Comparison of ENCODE assay signal across 14 cellular contexts in genomic region chr14:31418440-31418839, GRCh38. TPM values are rescaled to one million over a fixed set of nuclear protein-coding genes. Genes with fewer than 3 reads are reported as not detected.
DNase-seq lines count a peak whose midpoint lies in the region; ATAC-seq and TF ChIP-seq lines count a peak whose summit lies in the region.
"Had no signal": no experiment of that assay in that cellular context is flagged by ENCODE, and none has a peak within 500 bp of the region (broad histone marks: within the 10 kb centered on the region; RNA-seq: fewer than 3 reads in every experiment).

No MANE protein-coding gene starts in this region.

- H3K27me3 ChIP-seq in mesendoderm (ENCODE audit: insufficient read depth, low read length, poor library complexity), result no peaks in the 10 kb centered on the region
- H3K27me3 ChIP-seq: ovary had no signal

- H3K27me3 Mint-ChIP-seq in stimulated activated naive CD8-positive, alpha-beta T cell treated with anti-CD3 and anti-CD28 coated beads, Interleukin-15, Interleukin-2, amounts not matched to agents 100 ng/mL and 50 ng/mL, for 24 hours, result no peaks in the 10 kb centered on the region
- H3K27me3 Mint-ChIP-seq in stimulated activated naive CD8-positive, alpha-beta T cell treated with anti-CD3 and anti-CD28 coated beads, Interleukin-15, amount 100 ng/mL, for 72 hours, result no peaks in the 10 kb centered on the region
- H3K27me3 Mint-ChIP-seq in activated CD8-positive, alpha-beta T cell treated with anti-CD3 and anti-CD28 coated beads, Interleukin-2, amount 10 ng/mL, durations not matched to agents 7 days and 5 days (ENCODE audit: low read depth), result no peaks in the 10 kb centered on the region
- H3K27me3 Mint-ChIP-seq: activated CD8-positive, alpha-beta T cell treated with anti-CD3 and anti-CD28 coated beads for 36 hours; B cell had no signal

- no peaks in the 10 kb centered on the region for H3K36me3 ChIP-seq in mesendoderm (ENCODE audit: control insufficient read depth, insufficient read depth, low read length)
- H3K36me3 ChIP-seq: ovary had no signal

- no peak overlapping the region for H2BK120ac ChIP-seq in mesendoderm (ENCODE audit: low read depth, low read length)

- no peak for TF ChIP-seq CTCF in VCaP (conservative IDR thresholded peaks at IDR 0.05)

- H3K4ac ChIP-seq in mesendoderm (ENCODE audit: low read depth, low read length), result no peak overlapping the region

- no peak overlapping the region for H3K4me2 ChIP-seq in mesendoderm (ENCODE audit: low read length)

- H3K9me3 Mint-ChIP-seq in stimulated activated naive CD8-positive, alpha-beta T cell treated with anti-CD3 and anti-CD28 coated beads, Interleukin-15, Interleukin-2, amounts not matched to agents 100 ng/mL and 50 ng/mL, for 24 hours, result no peaks in the 10 kb centered on the region
- H3K9me3 Mint-ChIP-seq in stimulated activated naive CD8-positive, alpha-beta T cell treated with anti-CD3 and anti-CD28 coated beads, Interleukin-15, amount 100 ng/mL, for 72 hours, result no peaks in the 10 kb centered on the region
- H3K9me3 Mint-ChIP-seq in activated CD8-positive, alpha-beta T cell treated with anti-CD3 and anti-CD28 coated beads, Interleukin-2, amount 10 ng/mL, durations not matched to agents 7 days and 5 days (ENCODE audit: insufficient read depth), result no peaks in the 10 kb centered on the region
- H3K9me3 Mint-ChIP-seq: activated CD8-positive, alpha-beta T cell treated with anti-CD3 and anti-CD28 coated beads for 36 hours had no signal

- H2AK5ac ChIP-seq in mesendoderm (ENCODE audit: low read length), result no peak overlapping the region

- H3K36me3 Mint-ChIP-seq in stimulated activated naive CD8-positive, alpha-beta T cell treated with anti-CD3 and anti-CD28 coated beads, Interleukin-15, Interleukin-2, amounts not matched to agents 100 ng/mL and 50 ng/mL, for 24 hours (ENCODE audit: low read depth), result no peaks in the 10 kb centered on the region
- no peaks in the 10 kb centered on the region for H3K36me3 Mint-ChIP-seq in activated CD8-positive, alpha-beta T cell treated with anti-CD3 and anti-CD28 coated beads, Interleukin-2, amount 10 ng/mL, durations not matched to agents 7 days and 5 days (ENCODE audit: low read depth)

- H3K4me3 ChIP-seq in mesendoderm (ENCODE audit: low read length), result no peak overlapping the region

- H4K8ac ChIP-seq in mesendoderm (ENCODE audit: low read depth, low read length), result peak overlapping the region; percentile 56

- no peak for ATAC-seq in stimulated activated naive CD8-positive, alpha-beta T cell treated with anti-CD3 and anti-CD28 coated beads, Interleukin-15, amount 100 ng/mL, for 72 hours
- ATAC-seq in activated CD8-positive, alpha-beta T cell treated with anti-CD3 and anti-CD28 coated beads, Interleukin-2, amount 10 ng/mL, durations not matched to agents 7 days and 5 days, result no peak
- ATAC-seq: activated CD8-positive, alpha-beta T cell treated with anti-CD3 and anti-CD28 coated beads for 36 hours had no signal

- H3K79me1 ChIP-seq in mesendoderm (ENCODE audit: low read length), result no peaks in the 10 kb centered on the region

- H2BK5ac ChIP-seq in mesendoderm (ENCODE audit: low read length), result no peak overlapping the region

- no peak overlapping the region for H2BK15ac ChIP-seq in mesendoderm (replicated peaks; ENCODE audit: low read depth)

- WGBS in mesendoderm (ENCODE audit: extremely low coverage, insufficient coverage, low lambda C conversion rate), result no CpG with 5 or more reads among the region's 1 CpG

- no peak overlapping the region for H3K56ac ChIP-seq in mesendoderm (ENCODE audit: low read length)

- no peak for DNase-seq in stimulated activated naive CD8-positive, alpha-beta T cell treated with anti-CD3 and anti-CD28 coated beads, Interleukin-15, amount 100 ng/mL, for 72 hours
- DNase-seq in mesendoderm, result no peak
- no peak for DNase-seq in GOT3 (lab: John Stamatoyannopoulos, UW)
- DNase-seq in activated CD8-positive, alpha-beta T cell treated with anti-CD3 and anti-CD28 coated beads, Interleukin-2, amount 10 ng/mL, durations not matched to agents 7 days and 5 days, result no peak
- no peak for DNase-seq in NK-92 treated with Interleukin-12 subunit alpha and Interleukin-12 subunit beta, amount 100 ng/mL, for 24 hours (lab: John Stamatoyannopoulos, UW)
- DNase-seq in HEK293T (ENCODE audit: extremely low spot score), result no peak
- DNase-seq: activated CD8-positive, alpha-beta T cell treated with anti-CD3 and anti-CD28 coated beads for 36 hours; caudate nucleus; DMS79; ovary had no signal

- no peak overlapping the region for H4K5ac ChIP-seq in mesendoderm (ENCODE audit: low read length)

- POLR2A ChIA-PET in activated CD8-positive, alpha-beta T cell treated with anti-CD3 and anti-CD28 coated beads, Interleukin-2, amount 10 ng/mL, durations not matched to agents 7 days and 5 days (lab: Charles Lee), result interaction anchor here (0.8 kb wide), 1 partner anchor 210 kb away, joined by 3 read pairs; no protein-coding TSS in a partner anchor
- POLR2A ChIA-PET in HEK293T (lab: Yijun Ruan, JAX), result no interaction called here

- H3K27ac ChIP-seq in VCaP (peak overlapping the region; percentile 69), mesendoderm (ENCODE audit: low read depth, low read length) (no peak overlapping the region)
- H3K27ac ChIP-seq: KMS-11 had no signal

- no peak overlapping the region for H3K9ac ChIP-seq in mesendoderm (ENCODE audit: low read length)
- H3K9ac ChIP-seq: KMS-11 had no signal

- no peak overlapping the region for H3K18ac ChIP-seq in mesendoderm (ENCODE audit: low read length)

- H3K4me1 Mint-ChIP-seq in stimulated activated naive CD8-positive, alpha-beta T cell treated with anti-CD3 and anti-CD28 coated beads, Interleukin-15, Interleukin-2, amounts not matched to agents 100 ng/mL and 50 ng/mL, for 24 hours (ENCODE audit: low read depth), result peaks cover 33% of the 10 kb centered on the region
- H3K4me1 Mint-ChIP-seq in stimulated activated naive CD8-positive, alpha-beta T cell treated with anti-CD3 and anti-CD28 coated beads, Interleukin-15, amount 100 ng/mL, for 72 hours, result peaks cover 45% of the 10 kb centered on the region
- peaks cover 25% of the 10 kb centered on the region for H3K4me1 Mint-ChIP-seq in activated CD8-positive, alpha-beta T cell treated with anti-CD3 and anti-CD28 coated beads, Interleukin-2, amount 10 ng/mL, durations not matched to agents 7 days and 5 days (ENCODE audit: low read depth)

- CTCF ChIA-PET in activated CD8-positive, alpha-beta T cell treated with anti-CD3 and anti-CD28 coated beads, Interleukin-2, amount 10 ng/mL, durations not matched to agents 7 days and 5 days (lab: Charles Lee), result interaction anchor here (1.1 to 1.4 kb wide), 2 partner anchors 16 to 42 kb away, joined by 3 to 5 read pairs; no protein-coding TSS in a partner anchor
- CTCF ChIA-PET in HEK293T (lab: Yijun Ruan, JAX), result interaction anchor here (1.2 kb wide), 1 partner anchor 12 kb away, joined by 5 read pairs; no protein-coding TSS in a partner anchor

- H3K27ac Mint-ChIP-seq in stimulated activated naive CD8-positive, alpha-beta T cell treated with anti-CD3 and anti-CD28 coated beads, Interleukin-15, Interleukin-2, amounts not matched to agents 100 ng/mL and 50 ng/mL, for 24 hours, result no peak overlapping the region
- H3K27ac Mint-ChIP-seq in stimulated activated naive CD8-positive, alpha-beta T cell treated with anti-CD3 and anti-CD28 coated beads, Interleukin-15, amount 100 ng/mL, for 72 hours, result no peak overlapping the region
- no peak overlapping the region for H3K27ac Mint-ChIP-seq in activated CD8-positive, alpha-beta T cell treated with anti-CD3 and anti-CD28 coated beads, Interleukin-2, amount 10 ng/mL, durations not matched to agents 7 days and 5 days
- H3K27ac Mint-ChIP-seq: activated CD8-positive, alpha-beta T cell treated with anti-CD3 and anti-CD28 coated beads for 36 hours; B cell had no signal

- H3K23ac ChIP-seq in mesendoderm (ENCODE audit: low read length), result no peak overlapping the region

- H3K79me2 ChIP-seq in mesendoderm (ENCODE audit: control insufficient read depth, insufficient read depth, low read length), result no peaks in the 10 kb centered on the region

- peak overlapping the region; percentile 17 for H3K4me3 Mint-ChIP-seq in stimulated activated naive CD8-positive, alpha-beta T cell treated with anti-CD3 and anti-CD28 coated beads, Interleukin-15, Interleukin-2, amounts not matched to agents 100 ng/mL and 50 ng/mL, for 24 hours
- H3K4me3 Mint-ChIP-seq in stimulated activated naive CD8-positive, alpha-beta T cell treated with anti-CD3 and anti-CD28 coated beads, Interleukin-15, amount 100 ng/mL, for 72 hours, result no peak overlapping the region
- no peak overlapping the region for H3K4me3 Mint-ChIP-seq in activated CD8-positive, alpha-beta T cell treated with anti-CD3 and anti-CD28 coated beads, Interleukin-2, amount 10 ng/mL, durations not matched to agents 7 days and 5 days

- H3K4me1 ChIP-seq in mesendoderm (ENCODE audit: control insufficient read depth, low read depth, low read length), result no peaks in the 10 kb centered on the region

TF ChIP-seq in HEK293T, 16 proteins besides CTCF, POLR2A, EP300 and RAD21 (continues in another document):
- no peak for TF ChIP-seq ZNF384 (IDR thresholded peaks at IDR 0.05)
- no peak for TF ChIP-seq TARDBP (IDR thresholded peaks at IDR 0.05)
- TF ChIP-seq LEF1 (IDR thresholded peaks at IDR 0.05; ENCODE audit: borderline replicate concordance), result no peak
- no peak for TF ChIP-seq NFRKB (IDR thresholded peaks at IDR 0.05)
- no peak for TF ChIP-seq L3MBTL2 (conservative IDR thresholded peaks at IDR 0.05)
- no peak for TF ChIP-seq FOXK2 (IDR thresholded peaks at IDR 0.05)
- no peak for TF ChIP-seq ELF4 (IDR thresholded peaks at IDR 0.05)
- TF ChIP-seq ARNT (IDR thresholded peaks at IDR 0.05), result no peak
- TF ChIP-seq SUZ12 (IDR thresholded peaks at IDR 0.05), result no peak
- TF ChIP-seq BHLHE40 (IDR thresholded peaks at IDR 0.05; ENCODE audit: borderline replicate concordance), result no peak
- no peak for TF ChIP-seq FOXM1 (IDR thresholded peaks at IDR 0.05; ENCODE audit: borderline replicate concordance)
- no peak for TF ChIP-seq CTBP1 (IDR thresholded peaks at IDR 0.05; ENCODE audit: borderline replicate concordance)
- TF ChIP-seq HDGF (IDR thresholded peaks at IDR 0.05; ENCODE audit: borderline replicate concordance), result no peak
- no peak for TF ChIP-seq SP1 (IDR thresholded peaks at IDR 0.05)
- no peak for TF ChIP-seq FOXA1 (IDR thresholded peaks at IDR 0.05)

RNA-seq across cellular contexts. Expression of gene HEATR5A, which starts 1.9 kb away (rescaled TPM):
- 16.1 TPM for polyA plus RNA-seq in mesendoderm (2013, experiment 1 of 2)
- polyA plus RNA-seq in mesendoderm (2013, experiment 2 of 2), result 17.9 TPM
- total RNA-seq in activated CD8-positive, alpha-beta T cell treated with anti-CD3 and anti-CD28 coated beads, Interleukin-2, amount 10 ng/mL, durations not matched to agents 7 days and 5 days, result 1 to 10 TPM; 8.5 to 9.4 TPM

RNA-seq across cellular contexts. Expression of gene DTD2, which starts 38.9 kb away (rescaled TPM):
- 14.9 TPM for polyA plus RNA-seq in mesendoderm (2013, experiment 1 of 2)
- 14.7 TPM for polyA plus RNA-seq in mesendoderm (2013, experiment 2 of 2)
- total RNA-seq in activated CD8-positive, alpha-beta T cell treated with anti-CD3 and anti-CD28 coated beads, Interleukin-2, amount 10 ng/mL, durations not matched to agents 7 days and 5 days, result 10 to 100 TPM; 15.7 to 17.7 TPM
